ENCODE assay signal across 22 cellular contexts in the genomic region with DNA sequence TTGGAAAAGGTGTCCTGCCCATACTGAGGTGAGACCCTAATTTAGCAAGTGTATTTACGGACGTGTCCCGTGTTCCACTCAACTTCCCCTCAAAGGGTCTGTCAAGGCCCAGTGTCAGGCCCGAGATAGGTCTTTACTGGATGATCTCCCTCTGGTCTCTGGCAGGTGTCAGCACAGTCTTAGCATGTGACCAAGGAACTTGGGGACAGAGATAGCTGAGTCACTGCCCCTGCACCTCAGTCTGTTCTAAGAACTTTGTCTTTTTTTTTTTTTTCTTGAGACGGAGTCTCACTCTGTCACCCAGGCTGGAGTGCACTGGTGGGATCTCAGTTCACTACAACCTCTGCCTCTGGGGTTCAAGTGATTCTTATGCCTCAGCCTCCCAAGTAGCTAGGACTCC. TPM values are rescaled to one million over a fixed set of nuclear protein-coding genes. Genes with fewer than 3 reads are reported as not detected.
DNase-seq lines count a peak whose midpoint lies in the region; ATAC-seq, FAIRE-seq and TF ChIP-seq lines count a peak whose summit lies in the region.
"Had no signal": no experiment of that assay in that cellular context is flagged by ENCODE, and none has a peak within 500 bp of the region (broad histone marks: within the 10 kb centered on the region; RNA-seq: fewer than 3 reads in every experiment).

No MANE protein-coding gene starts in this region.

- ATAC-seq in activated naive CD4-positive, alpha-beta T cell treated with anti-CD3 and anti-CD28 coated beads, Interleukin-2, amount 50 U/mL, for 72 hours: peak; percentile 78 to 85
- peak; percentile 69 for ATAC-seq in activated naive CD8-positive, alpha-beta T cell treated with anti-CD3 and anti-CD28 coated beads, Interleukin-2, amount 50 U/mL, for 24 hours
- ATAC-seq in naive thymus-derived CD8-positive, alpha-beta T cell: no peak
- ATAC-seq in right lobe of liver: no peak
- ATAC-seq: CD8-positive, alpha-beta T cell; PC-3 had no signal

- no peaks in the 10 kb centered on the region for H3K9me3 ChIP-seq in thyroid gland
- H3K9me3 ChIP-seq in right lobe of liver: no peaks in the 10 kb centered on the region
- H3K9me3 ChIP-seq: lower lobe of right lung, SJCRH30, suprapubic skin had no signal

- 75 to 79% methylated on average over 5 of the region's 5 CpGs for WGBS in thyroid gland, 2 donors
- WGBS in right lobe of liver (ENCODE audit: insufficient coverage, low coverage, low lambda C conversion rate, missing lambda C conversion rate): 100% methylated on average over 1 of the region's 5 CpGs

- intact Hi-C loops in thyroid gland (cut with DNase I) (loop anchor here (10.0 kb wide), 1 partner anchor 60 kb away; no protein-coding TSS in a partner anchor), right lobe of liver (cut with DNase I) (no loop called here)

- TF ChIP-seq CTCF in thyroid gland (IDR thresholded peaks at IDR 0.05) (no peak), right lobe of liver (IDR thresholded peaks at IDR 0.05) (no peak)

- H3K9me3 Mint-ChIP-seq in activated naive CD4-positive, alpha-beta T cell treated with anti-CD3 and anti-CD28 coated beads, Interleukin-2, amount 50 U/mL, for 72 hours: no peaks in the 10 kb centered on the region
- H3K9me3 Mint-ChIP-seq in activated naive CD8-positive, alpha-beta T cell treated with anti-CD3 and anti-CD28 coated beads, Interleukin-2, amount 50 U/mL, for 24 hours: no peaks in the 10 kb centered on the region
- no peaks in the 10 kb centered on the region for H3K9me3 Mint-ChIP-seq in naive thymus-derived CD8-positive, alpha-beta T cell
- H3K9me3 Mint-ChIP-seq: CD8-positive, alpha-beta T cell had no signal

- H3K27ac Mint-ChIP-seq in activated naive CD4-positive, alpha-beta T cell treated with anti-CD3 and anti-CD28 coated beads, Interleukin-2, amount 50 U/mL, for 72 hours: peak overlapping the region in 1 of 2 donors; percentile 7
- H3K27ac Mint-ChIP-seq in activated naive CD8-positive, alpha-beta T cell treated with anti-CD3 and anti-CD28 coated beads, Interleukin-2, amount 50 U/mL, for 24 hours: no peak overlapping the region
- peak overlapping the region in 6 of 10 donors; percentile 32 to 81 (median 52) for H3K27ac Mint-ChIP-seq in naive thymus-derived CD8-positive, alpha-beta T cell

- no peak for DNase-seq in activated naive CD4-positive, alpha-beta T cell treated with anti-CD3 and anti-CD28 coated beads, Interleukin-2, amount 50 U/mL, for 72 hours (ENCODE audit: low spot score in 2 of 2)
- DNase-seq in activated naive CD4-positive, alpha-beta T cell treated with anti-CD3 and anti-CD28 coated beads, Interleukin-2, amount 50 U/mL, for 16 hours: no peak
- DNase-seq in activated naive CD8-positive, alpha-beta T cell treated with anti-CD3 and anti-CD28 coated beads, Interleukin-2, amount 50 U/mL, for 24 hours: no peak
- DNase-seq in naive thymus-derived CD8-positive, alpha-beta T cell: no peak
- DNase-seq in thyroid gland: no peak
- no peak for DNase-seq in right lobe of liver
- no peak for DNase-seq in GM12892 (ENCODE audit: insufficient read length)
- no peak for DNase-seq in NOMO-1 (lab: John Stamatoyannopoulos, UW; ENCODE audit: unreplicated experiment in 2 of 2)
- DNase-seq: aorta; CD8-positive, alpha-beta T cell; HCEC 1CT; head of caudate nucleus; lower lobe of right lung; NCI-H1417; NCI-H2171; NCI-H69; PC-3; stimulated activated CD4-positive, alpha-beta T cell treated with anti-CD3 and anti-CD28 coated beads, Interleukin-4, amount 100 ng/mL, for 24 hours had no signal

- no peaks in the 10 kb centered on the region for H3K27me3 ChIP-seq in thyroid gland
- H3K27me3 ChIP-seq in right lobe of liver: no peaks in the 10 kb centered on the region
- H3K27me3 ChIP-seq: SJCRH30, suprapubic skin had no signal

- POLR2A ChIA-PET in naive thymus-derived CD8-positive, alpha-beta T cell (lab: Charles Lee): interaction anchor here (0.6 kb wide), 1 partner anchor 38 kb away, joined by 3 read pairs; no protein-coding TSS in a partner anchor

- H3K27ac ChIP-seq in thyroid gland (peak overlapping the region; percentile 71 to 82 (median 77)), right lobe of liver (no peak overlapping the region)
- H3K27ac ChIP-seq: lower lobe of right lung, parathyroid adenoma, SJCRH30, suprapubic skin had no signal

- H3K36me3 ChIP-seq in thyroid gland: peaks cover 25% of the 10 kb centered on the region in 2 donors
- H3K36me3 ChIP-seq in right lobe of liver: peaks cover 5 to 32% (median 22%) of the 10 kb centered on the region in 4 donors

- no peak for FAIRE-seq in GM12892 (lab: Jason Lieb, UNC)

- peaks cover 41% of the 10 kb centered on the region for H3K4me1 Mint-ChIP-seq in activated naive CD8-positive, alpha-beta T cell treated with anti-CD3 and anti-CD28 coated beads, Interleukin-2, amount 50 U/mL, for 24 hours
- peaks cover 15 to 48% (median 37%) of the 10 kb centered on the region in 4 donors for H3K4me1 Mint-ChIP-seq in naive thymus-derived CD8-positive, alpha-beta T cell

- no peaks in the 10 kb centered on the region for H3K27me3 Mint-ChIP-seq in activated naive CD8-positive, alpha-beta T cell treated with anti-CD3 and anti-CD28 coated beads, Interleukin-2, amount 50 U/mL, for 24 hours
- H3K27me3 Mint-ChIP-seq in naive thymus-derived CD8-positive, alpha-beta T cell: no peaks in the 10 kb centered on the region

- H3K4me3 ChIP-seq in thyroid gland (replicated peaks in 1 of 3) (no peak overlapping the region), right lobe of liver (no peak overlapping the region)
- H3K4me3 ChIP-seq: lower lobe of right lung, SJCRH30, smooth muscle cell, suprapubic skin had no signal

- H3K4me1 ChIP-seq in thyroid gland: peaks cover 22 to 27% of the 10 kb centered on the region in 2 donors
- peaks cover 0 to 12% (median 1%) of the 10 kb centered on the region in 4 donors for H3K4me1 ChIP-seq in right lobe of liver
- H3K4me1 ChIP-seq: SJCRH30 had no signal

- TF ChIP-seq POLR2A in thyroid gland (IDR thresholded peaks at IDR 0.05) (no peak), right lobe of liver (IDR thresholded peaks at IDR 0.05) (no peak), GM12892 (IDR thresholded peaks at IDR 0.05; ENCODE audit: low read depth, low read length) (no peak)

- no peak overlapping the region for H3K4me3 Mint-ChIP-seq in activated naive CD8-positive, alpha-beta T cell treated with anti-CD3 and anti-CD28 coated beads, Interleukin-2, amount 50 U/mL, for 24 hours
- no peak overlapping the region for H3K4me3 Mint-ChIP-seq in naive thymus-derived CD8-positive, alpha-beta T cell
- H3K4me3 Mint-ChIP-seq: CD8-positive, alpha-beta T cell had no signal

- peaks cover 12 to 14% of the 10 kb centered on the region in 2 donors for H3K36me3 Mint-ChIP-seq in activated naive CD4-positive, alpha-beta T cell treated with anti-CD3 and anti-CD28 coated beads, Interleukin-2, amount 50 U/mL, for 72 hours
- peaks cover 50% of the 10 kb centered on the region for H3K36me3 Mint-ChIP-seq in activated naive CD8-positive, alpha-beta T cell treated with anti-CD3 and anti-CD28 coated beads, Interleukin-2, amount 50 U/mL, for 24 hours (ENCODE audit: low read depth)
- peaks cover 0 to 68% (median 11%) of the 10 kb centered on the region in 3 donors for H3K36me3 Mint-ChIP-seq in naive thymus-derived CD8-positive, alpha-beta T cell

RNA-seq across cellular contexts. Expression of gene ALPK3, which starts 32.1 kb away (rescaled TPM):
- total RNA-seq in activated naive CD4-positive, alpha-beta T cell treated with anti-CD3 and anti-CD28 coated beads, Interleukin-2, amount 50 U/mL, for 72 hours: under 1 TPM; 0.07 to 0.54 TPM
- total RNA-seq in naive thymus-derived CD8-positive, alpha-beta T cell: under 1 TPM; 0.11 to 0.29 TPM
- polyA plus RNA-seq in naive thymus-derived CD8-positive, alpha-beta T cell: under 1 TPM in 1 of 3 donors, not detected in 2; 0.01 TPM
- 10 to 100 TPM in 1 of 4 donors, 1 to 10 TPM in 3; 5.8 to 10.4 (median 7.4) TPM for total RNA-seq in thyroid gland
- total RNA-seq in right lobe of liver: 10 to 100 TPM in 1 of 6 experiments, 1 to 10 TPM in 5; 1.3 to 12.5 (median 5.5) TPM
- 0.04 TPM for polyA plus RNA-seq in GM12892 (2012; ENCODE audit: missing spikeins)

RNA-seq across cellular contexts. Expression of gene ZNF592, which starts 36.7 kb away (rescaled TPM):
- total RNA-seq in activated naive CD4-positive, alpha-beta T cell treated with anti-CD3 and anti-CD28 coated beads, Interleukin-2, amount 50 U/mL, for 72 hours: 10 to 100 TPM; 22.7 to 34.7 TPM
- 10 to 100 TPM; 39.6 to 40.7 TPM for total RNA-seq in naive thymus-derived CD8-positive, alpha-beta T cell
- polyA plus RNA-seq in naive thymus-derived CD8-positive, alpha-beta T cell: 1 to 10 TPM; 3.2 to 9.4 (median 4.1) TPM
- total RNA-seq in thyroid gland (10 to 100 TPM; 18.3 to 28.0 (median 21.2) TPM), right lobe of liver (10 to 100 TPM; 10.8 to 13.2 (median 12.1) TPM)
- 6.0 TPM for polyA plus RNA-seq in GM12892 (2012; ENCODE audit: missing spikeins)

Comparison
In these comparisons a context has a peak if more than half of its experiments do, and no peak if none do; other contexts are left out.
1. ATAC-seq: peak in activated naive CD4-positive, alpha-beta T cell treated with anti-CD3 and anti-CD28 coated beads, Interleukin-2, amount 50 U/mL, for 72 hours (2 of 2) and activated naive CD8-positive, alpha-beta T cell treated with anti-CD3 and anti-CD28 coated beads, Interleukin-2, amount 50 U/mL, for 24 hours (single experiment); none in naive thymus-derived CD8-positive, alpha-beta T cell (0 of 2) and right lobe of liver (0 of 4).
2. H3K27ac ChIP-seq: peak in thyroid gland (3 of 3); none in right lobe of liver (0 of 3).